In genomic region chr22:48310740-48311139, GRCh38 we compare ENCODE assay signal across 24 cellular contexts.
"Had no signal": no experiment of that assay in that cellular context is flagged by ENCODE, and none has a peak within 500 bp of the region (broad histone marks: within the 10 kb centered on the region; RNA-seq: fewer than 3 reads in every experiment).

No MANE protein-coding gene starts in this region.

- H3K4me3 ChIP-seq: left ventricle myocardium inferior, lung, mucosa of descending colon, ovary, skin epidermis, suprapubic skin, thoracic aorta, tibial nerve, upper lobe of left lung, vagina had no signal

- H3K27ac ChIP-seq: left ventricle myocardium inferior, ovary, skin epidermis, suprapubic skin, thoracic aorta, tibial nerve, upper lobe of left lung, vagina had no signal

- DNase-seq: hypothalamus; immature natural killer cell; left ventricle myocardium inferior; mesendoderm; midbrain; mucosa of descending colon; naive thymus-derived CD4-positive, alpha-beta T cell; ovary; right cardiac atrium; stimulated activated CD4-positive, alpha-beta T cell treated with anti-CD3 and anti-CD28 coated beads, Interleukin-12 subunit alpha, Interleukin-12 subunit beta, amount 100 ng/mL, for 4 hours; stimulated activated CD4-positive, alpha-beta T cell treated with anti-CD3 and anti-CD28 coated beads, Interleukin-15, amount 100 ng/mL, for 24 hours; stimulated activated CD4-positive, alpha-beta T cell treated with anti-CD3 and anti-CD28 coated beads, Interleukin-2, amount 100 ng/mL, for 24 hours; stimulated activated CD4-positive, alpha-beta T cell treated with anti-CD3 and anti-CD28 coated beads, Interleukin-4, amount 100 ng/mL, for 1 hour; stimulated activated naive B cell treated with anti-CD40 and anti-IgM and Interleukin-4, amounts not matched to agents 10 μg/mL and 1 μg/mL and 100 μg/mL, for 72 hours; stimulated activated naive CD8-positive, alpha-beta T cell treated with anti-CD3 and anti-CD28 coated beads, Interleukin-15, Interleukin-2, amounts not matched to agents 100 U/mL and 50 U/mL, for 24 hours; upper lobe of left lung had no signal

- ATAC-seq: mucosa of descending colon; naive thymus-derived CD4-positive, alpha-beta T cell; natural killer cell treated with Interleukin-12 subunit alpha and Interleukin-12 subunit beta and Interleukin-15 and Interleukin-18, amount 100 ng/mL, for 72 hours; right cardiac atrium; sciatic nerve; stimulated activated naive B cell treated with anti-CD40 and anti-IgM and Interleukin-4, amounts not matched to agents 10 μg/mL and 1 μg/mL and 100 μg/mL, for 72 hours; stimulated activated naive CD8-positive, alpha-beta T cell treated with anti-CD3 and anti-CD28 coated beads, Interleukin-15, Interleukin-2, amounts not matched to agents 100 U/mL and 50 U/mL, for 24 hours had no signal

- H3K27me3 ChIP-seq: ovary, tibial nerve, upper lobe of left lung, vagina had no signal

- H3K9me3 ChIP-seq: ovary, suprapubic skin, vagina had no signal

- H3K36me3 ChIP-seq: left ventricle myocardium inferior, ovary, suprapubic skin, thoracic aorta, tibial nerve, upper lobe of left lung, vagina had no signal
